Comparison of ENCODE assay signal across 8 cellular contexts in genomic region chr7:2844153-2845077, GRCh38. TPM values are rescaled to one million over a fixed set of nuclear protein-coding genes. Genes with fewer than 3 reads are reported as not detected.
DNase-seq lines count a peak whose midpoint lies in the region; ATAC-seq and TF ChIP-seq lines count a peak whose summit lies in the region.

A gene with protein sequence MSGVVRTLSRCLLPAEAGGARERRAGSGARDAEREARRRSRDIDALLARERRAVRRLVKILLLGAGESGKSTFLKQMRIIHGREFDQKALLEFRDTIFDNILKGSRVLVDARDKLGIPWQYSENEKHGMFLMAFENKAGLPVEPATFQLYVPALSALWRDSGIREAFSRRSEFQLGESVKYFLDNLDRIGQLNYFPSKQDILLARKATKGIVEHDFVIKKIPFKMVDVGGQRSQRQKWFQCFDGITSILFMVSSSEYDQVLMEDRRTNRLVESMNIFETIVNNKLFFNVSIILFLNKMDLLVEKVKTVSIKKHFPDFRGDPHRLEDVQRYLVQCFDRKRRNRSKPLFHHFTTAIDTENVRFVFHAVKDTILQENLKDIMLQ (minus strand): TSS chr7:2844308. CDS start chr7:2844161, 147 bp downstream.

- TF ChIP-seq CTCF in BJ (IDR thresholded peaks at IDR 0.05; ENCODE audit: insufficient read depth, low read depth, low read length): no peak

- peaks cover 39% of the 10 kb centered on the region for H3K4me1 Mint-ChIP-seq in activated CD4-positive, alpha-beta T cell treated with anti-CD3 and anti-CD28 coated beads, Interleukin-2, amount 10 ng/mL, durations not matched to agents 24 days and 14 days

- peak; percentile 91 for DNase-seq in BJ (ENCODE audit: low read depth)
- DNase-seq in NCI-H526 treated with DMSO at 0.1 percent for 48 hours (lab: John Stamatoyannopoulos, UW): peak; percentile 95
- peak; percentile 100 for DNase-seq in activated CD4-positive, alpha-beta T cell treated with anti-CD3 and anti-CD28 coated beads, Interleukin-2, amount 10 ng/mL, durations not matched to agents 24 days and 14 days
- peak; percentile 59 for DNase-seq in cortex of kidney (lab: John Stamatoyannopoulos, UW)
- DNase-seq in left lobe of liver (ENCODE audit: low spot score): peak; percentile 99
- DNase-seq in stimulated activated CD4-positive, alpha-beta T cell treated with anti-CD3 and anti-CD28 coated beads, Interleukin-2, amount 100 ng/mL, for 4 hours (ENCODE audit: low read depth): peak; percentile 97

- no peaks in the 10 kb centered on the region for H3K27me3 ChIP-seq in BJ (ENCODE audit: control insufficient read depth, insufficient read depth, low read length)

- H3K4me3 Mint-ChIP-seq in activated CD4-positive, alpha-beta T cell treated with anti-CD3 and anti-CD28 coated beads, Interleukin-2, amount 10 ng/mL, durations not matched to agents 24 days and 14 days: peak within 1 kb of the TSS; percentile 85

- no peaks in the 10 kb centered on the region for H3K9me3 Mint-ChIP-seq in activated CD4-positive, alpha-beta T cell treated with anti-CD3 and anti-CD28 coated beads, Interleukin-2, amount 10 ng/mL, durations not matched to agents 24 days and 14 days

- peak; percentile 97 for ATAC-seq in GM19324 (IDR thresholded peaks at IDR 0.05; ENCODE audit: low FRiP score, unreplicated experiment)
- ATAC-seq in HG03469 (IDR thresholded peaks at IDR 0.05; ENCODE audit: unreplicated experiment): peak; percentile 94
- peak; percentile 98 for ATAC-seq in left lobe of liver

- peaks cover 20% of the 10 kb centered on the region for H3K36me3 Mint-ChIP-seq in activated CD4-positive, alpha-beta T cell treated with anti-CD3 and anti-CD28 coated beads, Interleukin-2, amount 10 ng/mL, durations not matched to agents 24 days and 14 days (ENCODE audit: low read depth)

- H3K4me3 ChIP-seq in BJ (ENCODE audit: low read depth, low read length): peak within 1 kb of the TSS; percentile 63

- H3K27me3 Mint-ChIP-seq in activated CD4-positive, alpha-beta T cell treated with anti-CD3 and anti-CD28 coated beads, Interleukin-2, amount 10 ng/mL, durations not matched to agents 24 days and 14 days: no peaks in the 10 kb centered on the region

- no peaks in the 10 kb centered on the region for H3K36me3 ChIP-seq in BJ (ENCODE audit: control insufficient read depth, insufficient read depth, low read length)

- CTCF ChIA-PET in BJ (lab: Yijun Ruan, JAX): interaction anchor here (0.8 to 0.9 kb wide), 3 partner anchors 20 to 109 kb away, joined by 3 to 4 read pairs (median 3); no protein-coding TSS in a partner anchor

- POLR2A ChIA-PET in BJ (lab: Charles Lee): no interaction called here

- intact Hi-C loops in activated CD4-positive, alpha-beta T cell treated with anti-CD3 and anti-CD28 coated beads, Interleukin-2, amount 10 ng/mL, durations not matched to agents 24 days and 14 days (cut with micrococcal nuclease): loop anchor here (2.0 to 5.0 kb wide), 4 partner anchors 18 to 127 kb away; no protein-coding TSS in a partner anchor

- peak within 1 kb of the TSS; percentile 71 for H3K27ac Mint-ChIP-seq in activated CD4-positive, alpha-beta T cell treated with anti-CD3 and anti-CD28 coated beads, Interleukin-2, amount 10 ng/mL, durations not matched to agents 24 days and 14 days

RNA-seq across cellular contexts. Expression of the gene that starts here (rescaled TPM):
- 73.0 and 95.3 TPM in 2 replicates for polyA plus RNA-seq in BJ (2011; rRNA removed)
- 60.4 and 66.8 TPM in 2 replicates for polyA minus RNA-seq in BJ (2011; rRNA and poly(A)+ RNA removed)
- total RNA-seq in activated CD4-positive, alpha-beta T cell treated with anti-CD3 and anti-CD28 coated beads, Interleukin-2, amount 10 ng/mL, durations not matched to agents 24 days and 14 days: 30.6 and 31.0 TPM in 2 replicates
- total RNA-seq in left lobe of liver: 16.2 TPM

Comparison
In these comparisons a context has a peak if more than half of its experiments do, and no peak if none do; other contexts are left out.
1. Peak in every context shown above with its lines: DNase-seq, ATAC-seq and H3K4me3 ChIP-seq.